In the genomic region with DNA sequence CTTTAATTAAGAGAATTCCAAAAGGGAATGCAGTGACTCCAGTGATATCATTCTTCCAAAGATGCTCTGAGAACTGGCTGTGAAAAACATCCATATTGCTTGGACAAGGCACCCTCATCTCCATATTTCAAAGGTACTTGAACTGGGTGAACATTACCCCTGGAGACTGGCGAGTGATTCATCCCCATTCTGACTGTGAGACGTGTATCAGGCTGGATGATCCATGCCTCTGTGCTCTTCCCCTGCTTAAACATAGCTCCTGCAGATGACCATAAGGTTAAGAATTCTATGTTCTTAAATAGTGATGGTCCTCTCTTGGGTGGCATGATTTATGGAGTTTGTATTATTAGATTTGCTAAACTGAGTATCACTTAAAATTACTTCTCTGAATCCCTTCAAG, we compare ENCODE assay signal across 22 cellular contexts.
DNase-seq lines count a peak whose midpoint lies in the region; ATAC-seq, FAIRE-seq and TF ChIP-seq lines count a peak whose summit lies in the region.
"Had no signal": no experiment of that assay in that cellular context is flagged by ENCODE, and none has a peak within 500 bp of the region (broad histone marks: within the 10 kb centered on the region; RNA-seq: fewer than 3 reads in every experiment).

No MANE protein-coding gene starts in this region.

- peaks cover 2% of the 10 kb centered on the region for H3K36me3 Mint-ChIP-seq in astrocyte (ENCODE audit: low read depth, unreplicated experiment)
- peaks cover 0 to 1% of the 10 kb centered on the region in 2 donors for H3K36me3 Mint-ChIP-seq in activated T-cell treated with anti-CD3 and anti-CD28 coated beads, Interleukin-2, amount 50 U/mL, for 72 hours (ENCODE audit: insufficient read depth in 2 of 2)
- H3K36me3 Mint-ChIP-seq: CD14-positive monocyte; CD4-positive, alpha-beta memory T cell had no signal

- no peak overlapping the region for H4K8ac ChIP-seq in mesendoderm (ENCODE audit: low read depth, low read length)

- no peak overlapping the region for H3K23ac ChIP-seq in mesendoderm (ENCODE audit: low read length)

- ATAC-seq in upper lobe of left lung (ENCODE audit: low FRiP score in 2 of 2), result no peak
- no peak for ATAC-seq in activated T-cell treated with anti-CD3 and anti-CD28 coated beads, Interleukin-2, amount 50 U/mL, for 72 hours (replicated peaks in 1 of 2)
- no peak for ATAC-seq in sciatic nerve

- peak overlapping the region; percentile 89 for H3K18ac ChIP-seq in mesendoderm (ENCODE audit: low read length)

- TF ChIP-seq CTCF in astrocyte (IDR thresholded peaks at IDR 0.05; ENCODE audit: insufficient read depth, low read depth, low read length), result no peak
- no peak for TF ChIP-seq CTCF in upper lobe of left lung (IDR thresholded peaks at IDR 0.05)

- no peak overlapping the region for H2AFZ ChIP-seq in astrocyte (ENCODE audit: low read depth, low read length)

- WGBS in mesendoderm (ENCODE audit: extremely low coverage, insufficient coverage, low lambda C conversion rate), result no CpG with 5 or more reads among the region's 2 CpGs
- 48 to 59% methylated on average over 2 of the region's 2 CpGs for WGBS in upper lobe of left lung, 2 donors

- H2BK120ac ChIP-seq in mesendoderm (ENCODE audit: low read depth, low read length), result peak overlapping the region; percentile 91

- H3K27me3 Mint-ChIP-seq in astrocyte (ENCODE audit: low read depth, unreplicated experiment), result peaks cover 2% of the 10 kb centered on the region
- H3K27me3 Mint-ChIP-seq in activated T-cell treated with anti-CD3 and anti-CD28 coated beads, Interleukin-2, amount 50 U/mL, for 72 hours (ENCODE audit: low read depth), result no peaks in the 10 kb centered on the region
- H3K27me3 Mint-ChIP-seq: B cell; CD4-positive, alpha-beta memory T cell had no signal

- intact Hi-C loops in sciatic nerve (cut with DNase I), result no loop called here

- peak; percentile 11 for DNase-seq in RKO (ENCODE audit: low spot score)
- DNase-seq in astrocyte (ENCODE audit: low read depth), result no peak
- peak; percentile 25 for DNase-seq in mesendoderm
- DNase-seq in upper lobe of left lung, result no peak
- no peak for DNase-seq in activated T-cell treated with anti-CD3 and anti-CD28 coated beads, Interleukin-2, amount 50 U/mL, for 72 hours
- no peak for DNase-seq in sciatic nerve (ENCODE audit: low spot score)
- DNase-seq in mucosa of gallbladder (ENCODE audit: low spot score), result no peak
- DNase-seq: Calu3; CD4-positive, alpha-beta memory T cell; COR-L47; DMS53; DMS79 treated with DMSO at 0.1 percent for 48 hours; GF-D8; GOT3; HFFc6 had no signal

- peak overlapping the region; percentile 73 for H2BK5ac ChIP-seq in mesendoderm (ENCODE audit: low read length)

- H3K4me3 Mint-ChIP-seq in astrocyte (ENCODE audit: unreplicated experiment), result no peak overlapping the region
- H3K4me3 Mint-ChIP-seq in activated T-cell treated with anti-CD3 and anti-CD28 coated beads, Interleukin-2, amount 50 U/mL, for 72 hours, result no peak overlapping the region
- H3K4me3 Mint-ChIP-seq: B cell; CD14-positive monocyte; CD4-positive, alpha-beta memory T cell; HFFc6 had no signal

- H3K9me3 Mint-ChIP-seq in astrocyte (ENCODE audit: unreplicated experiment), result no peaks in the 10 kb centered on the region
- peaks cover 3 to 10% of the 10 kb centered on the region in 2 donors for H3K9me3 Mint-ChIP-seq in activated T-cell treated with anti-CD3 and anti-CD28 coated beads, Interleukin-2, amount 50 U/mL, for 72 hours

- no peaks in the 10 kb centered on the region for H3K79me2 ChIP-seq in astrocyte (ENCODE audit: insufficient read depth, low read length)
- H3K79me2 ChIP-seq in mesendoderm (ENCODE audit: control insufficient read depth, insufficient read depth, low read length), result peaks cover 9% of the 10 kb centered on the region

- no peak overlapping the region for H2BK15ac ChIP-seq in mesendoderm (replicated peaks; ENCODE audit: low read depth)

- peaks cover 8% of the 10 kb centered on the region for H3K79me1 ChIP-seq in mesendoderm (ENCODE audit: low read length)

- H3K27me3 ChIP-seq in astrocyte (ENCODE audit: insufficient read depth, low read length), result no peaks in the 10 kb centered on the region
- no peaks in the 10 kb centered on the region for H3K27me3 ChIP-seq in mesendoderm (ENCODE audit: insufficient read depth, low read length, poor library complexity)
- H3K27me3 ChIP-seq in upper lobe of left lung, result no peaks in the 10 kb centered on the region
- H3K27me3 ChIP-seq: BLaER1 treated with 17β-estradiol and CSF1 and Interleukin-3, amounts not matched to agents 10 nM and 100 nM had no signal

- peak overlapping the region; percentile 24 for H3K4ac ChIP-seq in mesendoderm (ENCODE audit: low read depth, low read length)

- H3K4me3 ChIP-seq in astrocyte (ENCODE audit: insufficient read depth, low read depth, low read length) (no peak overlapping the region), mesendoderm (ENCODE audit: low read length) (no peak overlapping the region), upper lobe of left lung (no peak overlapping the region)
- H3K4me3 ChIP-seq: BLaER1 treated with 17β-estradiol and CSF1 and Interleukin-3, amounts not matched to agents 10 nM and 100 nM; HAP-1 had no signal

- no peak overlapping the region for H4K5ac ChIP-seq in mesendoderm (ENCODE audit: low read length)

- H3K4me2 ChIP-seq in astrocyte (ENCODE audit: low read length) (no peak overlapping the region), mesendoderm (ENCODE audit: low read length) (no peak overlapping the region)
- H3K4me2 ChIP-seq: BLaER1 treated with 17β-estradiol and CSF1 and Interleukin-3, amounts not matched to agents 10 nM and 100 nM had no signal

- no peaks in the 10 kb centered on the region for H3K36me3 ChIP-seq in astrocyte (ENCODE audit: insufficient read depth, low read length)
- H3K36me3 ChIP-seq in mesendoderm (ENCODE audit: control insufficient read depth, insufficient read depth, low read length), result no peaks in the 10 kb centered on the region
- no peaks in the 10 kb centered on the region for H3K36me3 ChIP-seq in upper lobe of left lung
- H3K36me3 ChIP-seq: BLaER1 treated with 17β-estradiol and CSF1 and Interleukin-3, amounts not matched to agents 10 nM and 100 nM; HAP-1 had no signal

- H3K4me1 ChIP-seq in astrocyte (ENCODE audit: insufficient read depth, low read length) (no peaks in the 10 kb centered on the region), mesendoderm (ENCODE audit: control insufficient read depth, low read depth, low read length) (peaks cover 29% of the 10 kb centered on the region), upper lobe of left lung (no peaks in the 10 kb centered on the region)
- H3K4me1 ChIP-seq: BLaER1 treated with 17β-estradiol and CSF1 and Interleukin-3, amounts not matched to agents 10 nM and 100 nM had no signal

- H4K20me1 ChIP-seq in astrocyte (ENCODE audit: insufficient read depth, low read length), result no peaks in the 10 kb centered on the region
- H4K20me1 ChIP-seq: BLaER1 treated with 17β-estradiol and CSF1 and Interleukin-3, amounts not matched to agents 10 nM and 100 nM had no signal

- peaks cover 21% of the 10 kb centered on the region for H3K4me1 Mint-ChIP-seq in astrocyte (ENCODE audit: low read depth, unreplicated experiment)
- H3K4me1 Mint-ChIP-seq in activated T-cell treated with anti-CD3 and anti-CD28 coated beads, Interleukin-2, amount 50 U/mL, for 72 hours (ENCODE audit: low read depth), result no peaks in the 10 kb centered on the region
- H3K4me1 Mint-ChIP-seq: B cell, CD14-positive monocyte had no signal

- TF ChIP-seq EP300 in upper lobe of left lung (IDR thresholded peaks at IDR 0.05), result no peak

- no peak overlapping the region for H3K27ac ChIP-seq in astrocyte (ENCODE audit: low read depth, low read length)
- no peak overlapping the region for H3K27ac ChIP-seq in mesendoderm (ENCODE audit: low read depth, low read length)
- H3K27ac ChIP-seq in upper lobe of left lung, result no peak overlapping the region
- H3K27ac ChIP-seq: BLaER1 treated with 17β-estradiol and CSF1 and Interleukin-3, amounts not matched to agents 10 nM and 100 nM had no signal

- no peak for FAIRE-seq in astrocyte (lab: Jason Lieb, UNC)
- FAIRE-seq: GM12891, GM18507, H54 had no signal

- H3K9ac ChIP-seq in astrocyte (ENCODE audit: low read length) (no peak overlapping the region), mesendoderm (ENCODE audit: low read length) (no peak overlapping the region)
- H3K9ac ChIP-seq: BLaER1 treated with 17β-estradiol and CSF1 and Interleukin-3, amounts not matched to agents 10 nM and 100 nM had no signal

- no peak for TF ChIP-seq POLR2A in upper lobe of left lung (IDR thresholded peaks at IDR 0.05)

- H3K27ac Mint-ChIP-seq in astrocyte (ENCODE audit: unreplicated experiment), result peak overlapping the region; percentile 92
- no peak overlapping the region for H3K27ac Mint-ChIP-seq in activated T-cell treated with anti-CD3 and anti-CD28 coated beads, Interleukin-2, amount 50 U/mL, for 72 hours
- H3K27ac Mint-ChIP-seq: B cell; CD14-positive monocyte; CD4-positive, alpha-beta memory T cell; HFFc6 had no signal

- H3K56ac ChIP-seq in mesendoderm (ENCODE audit: low read length), result peak overlapping the region; percentile 59

- peak overlapping the region; percentile 31 for H2AK5ac ChIP-seq in mesendoderm (ENCODE audit: low read length)

- H3K9me3 ChIP-seq in astrocyte (ENCODE audit: insufficient read depth, low read depth, low read length) (peaks cover 3% of the 10 kb centered on the region), upper lobe of left lung (no peaks in the 10 kb centered on the region)
- H3K9me3 ChIP-seq: BLaER1 treated with 17β-estradiol and CSF1 and Interleukin-3, amounts not matched to agents 10 nM and 100 nM; HAP-1 had no signal

Comparison
In these comparisons a context has a peak if more than half of its experiments do, and no peak if none do; other contexts are left out.
1. DNase-seq: peak in RKO (single experiment) and mesendoderm (single experiment); none in astrocyte (single experiment), upper lobe of left lung (0 of 2), activated T-cell treated with anti-CD3 and anti-CD28 coated beads, Interleukin-2, amount 50 U/mL, for 72 hours (0 of 2), sciatic nerve (single experiment) and mucosa of gallbladder (single experiment).